Comparison of ENCODE assay signal across 8 cellular contexts in the genomic region with DNA sequence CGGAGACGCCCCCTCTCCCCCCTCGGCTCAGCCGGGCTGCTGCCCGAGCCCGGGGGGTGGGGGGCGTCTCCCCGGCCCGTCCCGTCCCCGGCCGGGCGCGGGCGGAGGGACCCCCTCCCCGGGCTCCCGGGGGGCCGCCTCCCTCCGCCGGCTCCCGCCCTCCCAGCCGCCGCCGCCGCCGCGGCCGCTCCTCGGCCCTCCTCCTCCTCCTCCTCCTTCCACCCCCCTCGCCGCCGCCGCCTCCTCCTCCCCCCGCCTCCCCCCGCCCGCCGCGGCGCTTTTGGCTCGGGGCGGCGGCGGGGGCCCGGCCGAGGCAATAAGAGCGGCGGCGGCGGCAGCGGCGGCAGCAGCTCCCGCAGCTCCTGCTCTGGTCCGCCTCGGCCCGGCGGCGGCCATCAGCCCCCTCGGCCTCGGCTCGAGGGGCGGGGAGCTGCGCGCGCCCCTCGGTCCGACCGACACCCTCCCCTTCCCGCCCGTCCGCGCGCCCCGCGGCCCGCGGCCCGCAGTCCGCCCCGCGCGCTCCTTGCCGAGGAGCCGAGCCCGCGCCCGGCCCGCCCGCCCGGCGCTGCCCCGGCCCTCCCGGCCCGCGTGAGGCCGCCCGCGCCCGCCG. TPM values are rescaled to one million over a fixed set of nuclear protein-coding genes. Genes with fewer than 3 reads are reported as not detected.
DNase-seq lines count a peak whose midpoint lies in the region; ATAC-seq, FAIRE-seq and TF ChIP-seq lines count a peak whose summit lies in the region.

No MANE protein-coding gene starts in this region.

- H3K36me3 ChIP-seq in adrenal gland (replicated peaks in 1 of 2), result no peaks in the 10 kb centered on the region
- H3K36me3 ChIP-seq in right atrium auricular region, result no peaks in the 10 kb centered on the region
- no peaks in the 10 kb centered on the region for H3K36me3 ChIP-seq in rectal smooth muscle tissue (ENCODE audit: control insufficient read depth, insufficient read depth, low read length)

- peaks cover 33 to 34% of the 10 kb centered on the region in 2 donors for H3K4me1 ChIP-seq in adrenal gland (replicated peaks in 1 of 2)
- peaks cover 0 to 38% of the 10 kb centered on the region in 2 donors for H3K4me1 ChIP-seq in right atrium auricular region
- H3K4me1 ChIP-seq in rectal smooth muscle tissue (ENCODE audit: control insufficient read depth, insufficient read depth, low read length), result peaks cover 23% of the 10 kb centered on the region

- H3K27me3 ChIP-seq in adrenal gland (no peaks in the 10 kb centered on the region), right atrium auricular region (no peaks in the 10 kb centered on the region), rectal smooth muscle tissue (ENCODE audit: control insufficient read depth, insufficient read depth, low read length) (no peaks in the 10 kb centered on the region)

- DNase-seq in A172 (ENCODE audit: low spot score) (peak; percentile 23), HTR-8/SVneo (ENCODE audit: insufficient read length, low spot score) (peak; percentile 81), SW480 (ENCODE audit: low spot score) (peak; percentile 67), adrenal gland (peak; percentile 79 to 90 (median 84)), right atrium auricular region (ENCODE audit: low spot score) (no peak)

- peak; percentile 92 to 94 for TF ChIP-seq POLR2A in adrenal gland (IDR thresholded peaks at IDR 0.05)

- ATAC-seq in GM18867 (IDR thresholded peaks at IDR 0.05; ENCODE audit: unreplicated experiment), result peak; percentile 31
- no peak for ATAC-seq in GM18873 (IDR thresholded peaks at IDR 0.05; ENCODE audit: low FRiP score, unreplicated experiment)

- 0 to 2% (median 1%) methylated on average over 3 to 61 of the region's 99 CpGs; no CpG with 5 or more reads in 1 of the 4 donors for WGBS in adrenal gland, 4 donors

- FAIRE-seq in HTR-8/SVneo (lab: Jason Lieb, UNC), result no peak

- intact Hi-C loops in adrenal gland (cut with DNase I), result no loop called here

- TF ChIP-seq CTCF in adrenal gland (IDR thresholded peaks at IDR 0.05) (no peak), right atrium auricular region (IDR thresholded peaks at IDR 0.05) (no peak)

- H3K9ac ChIP-seq in rectal smooth muscle tissue (ENCODE audit: low read length), result peak overlapping the region; percentile 25

- H3K27ac ChIP-seq in adrenal gland, result peak overlapping the region; percentile 49 to 99 (median 98)
- peak overlapping the region; percentile 99 for H3K27ac ChIP-seq in right atrium auricular region
- peak overlapping the region; percentile 97 for H3K27ac ChIP-seq in rectal smooth muscle tissue (ENCODE audit: low read depth, low read length)

- no peaks in the 10 kb centered on the region for H3K9me3 ChIP-seq in adrenal gland (replicated peaks in 1 of 3)
- no peaks in the 10 kb centered on the region for H3K9me3 ChIP-seq in right atrium auricular region

- H3K4me3 ChIP-seq in adrenal gland, result peak overlapping the region in 2 of 4 donors; percentile 38 to 78
- peak overlapping the region; percentile 87 to 92 for H3K4me3 ChIP-seq in right atrium auricular region
- peak overlapping the region; percentile 58 for H3K4me3 ChIP-seq in rectal smooth muscle tissue (ENCODE audit: low read length)

RNA-seq across cellular contexts. Expression of gene GNAS, which starts 38.7 kb away (rescaled TPM):
- 416 and 436 TPM in 2 replicates for total RNA-seq in A172 (2014; rRNA removed; shearing (Covaris generic))
- total RNA-seq in adrenal gland, result 1,000 to 10,000 TPM in 7 of 8 donors, 100 to 1,000 TPM in 1; 614 to 1,525 (median 1,042) TPM
- polyA plus RNA-seq in adrenal gland, result 1,000 to 10,000 TPM; 2,293 to 6,333 (median 4,379) TPM
- total RNA-seq in right atrium auricular region, result 1,000 to 10,000 TPM; 1,032 to 1,202 TPM

RNA-seq across cellular contexts. Expression of gene GNAS-AS1, which starts 40.5 kb away (rescaled TPM):
- total RNA-seq in A172 (2014; rRNA removed; shearing (Covaris generic)), result 1.1 and 1.8 TPM in 2 replicates
- under 1 TPM in 3 of 8 donors, not detected in 5; 0.11 to 0.61 (median 0.24) TPM for total RNA-seq in adrenal gland
- polyA plus RNA-seq in adrenal gland, result under 1 TPM; 0.09 to 0.72 (median 0.10) TPM
- total RNA-seq in right atrium auricular region, result not detected
